In genomic region chr1:181208967-181209366, GRCh38 we compare ENCODE assay signal across 18 cellular contexts.
"Had no signal": no experiment of that assay in that cellular context is flagged by ENCODE, and none has a peak within 500 bp of the region (broad histone marks: within the 10 kb centered on the region; RNA-seq: fewer than 3 reads in every experiment).

No MANE protein-coding gene starts in this region.

- H3K27me3 ChIP-seq: adrenal gland, esophagus muscularis mucosa, gastrocnemius medialis, pancreas, right lobe of liver, thyroid gland, upper lobe of right lung had no signal

- DNase-seq: activated CD4-positive, alpha-beta T cell treated with anti-CD3 and anti-CD28 coated beads, Interleukin-2, amount 10 ng/mL, durations not matched to agents 24 days and 14 days; activated CD8-positive, alpha-beta T cell treated with anti-CD3 and anti-CD28 coated beads, Interleukin-2, amount 10 ng/mL, durations not matched to agents 7 days and 5 days; activated T-cell treated with anti-CD3 and anti-CD28 coated beads, Interleukin-2, amount 50 U/mL, for 24 hours; central memory CD4-positive, alpha-beta T cell; gastrocnemius medialis; hypothalamus; pancreas; right lobe of liver; stimulated activated CD4-positive, alpha-beta T cell treated with anti-CD3 and anti-CD28 coated beads, Interleukin-1b, Interleukin-23, amount 100 ng/mL, for 48 hours; T-helper 2 cell; thyroid gland; upper lobe of right lung had no signal

- H3K9me3 ChIP-seq: adrenal gland, esophagus muscularis mucosa, gastrocnemius medialis, pancreas, right lobe of liver, thyroid gland, upper lobe of right lung had no signal

- H3K27ac ChIP-seq: adrenal gland, coronary artery, esophagus muscularis mucosa, gastrocnemius medialis, pancreas, right lobe of liver, skin epidermis, thyroid gland, upper lobe of right lung had no signal

- ATAC-seq: activated CD8-positive, alpha-beta T cell treated with anti-CD3 and anti-CD28 coated beads, Interleukin-2, amount 10 ng/mL, durations not matched to agents 7 days and 5 days; activated T-helper 17 cell treated with anti-CD3 and anti-CD28 coated beads, Interleukin-2, amount 50 U/mL, for 72 hours; gastrocnemius medialis; natural killer cell treated with Interleukin-12 subunit alpha and Interleukin-12 subunit beta and Interleukin-15 and Interleukin-18, amount 100 ng/mL, for 72 hours; right lobe of liver; upper lobe of right lung had no signal

- H3K4me1 ChIP-seq: adrenal gland, pancreas, right lobe of liver, thyroid gland, upper lobe of right lung had no signal

- H3K4me3 ChIP-seq: adrenal gland, coronary artery, esophagus muscularis mucosa, gastrocnemius medialis, pancreas, right lobe of liver, skin epidermis, thyroid gland, upper lobe of right lung had no signal

- H3K36me3 ChIP-seq: adrenal gland, esophagus muscularis mucosa, gastrocnemius medialis, pancreas, right lobe of liver, thyroid gland, upper lobe of right lung had no signal
